24 cellular contexts compared by ENCODE assay signal in genomic region chr5:67875637-67876036, GRCh38.
"Had no signal": no experiment of that assay in that cellular context is flagged by ENCODE, and none has a peak within 500 bp of the region (broad histone marks: within the 10 kb centered on the region; RNA-seq: fewer than 3 reads in every experiment).

No MANE protein-coding gene starts in this region.

- H3K27ac ChIP-seq: ascending aorta, neutrophil, pancreas, psoas muscle, right atrium auricular region, spleen, thoracic aorta, upper lobe of left lung, VCaP had no signal

- H3K36me3 ChIP-seq: ascending aorta, neutrophil, pancreas, right atrium auricular region, spleen, thoracic aorta, upper lobe of left lung had no signal

- H3K27me3 Mint-ChIP-seq: activated CD4-positive, alpha-beta T cell treated with anti-CD3 and anti-CD28 coated beads, Interleukin-2, amount 10 ng/mL, durations not matched to agents 24 days and 14 days; central memory CD8-positive, alpha-beta T cell had no signal

- DNase-seq: activated CD4-positive, alpha-beta T cell treated with anti-CD3 and anti-CD28 coated beads, Interleukin-2, amount 10 ng/mL, durations not matched to agents 24 days and 14 days; activated CD8-positive, alpha-beta memory T cell treated with anti-CD3 and anti-CD28 coated beads, Interleukin-2, amount 10 ng/mL, durations not matched to agents 7 days and 5 days; activated CD8-positive, alpha-beta T cell treated with anti-CD3 and anti-CD28 coated beads for 36 hours; activated gamma-delta T cell; effector memory CD4-positive, alpha-beta T cell; foreskin melanocyte; hypothalamus; left ventricle myocardium superior; pancreas; psoas muscle; spleen; stimulated activated CD4-positive, alpha-beta T cell treated with anti-CD3 and anti-CD28 coated beads, Interleukin-4, amount 100 ng/mL, for 24 hours; stimulated activated naive CD4-positive, alpha-beta T cell treated with Interleukin-2 at 50 U/mL for 16 hours; SW 1271; upper lobe of left lung had no signal

- H3K27me3 ChIP-seq: ascending aorta, neutrophil, pancreas, right atrium auricular region, spleen, upper lobe of left lung had no signal

- H3K9me3 ChIP-seq: ascending aorta, neutrophil, pancreas, psoas muscle, right atrium auricular region, spleen, thoracic aorta, upper lobe of left lung had no signal

- H3K9me3 Mint-ChIP-seq: activated CD8-positive, alpha-beta T cell treated with anti-CD3 and anti-CD28 coated beads for 36 hours; activated naive CD4-positive, alpha-beta T cell treated with anti-CD3 and anti-CD28 coated beads, Interleukin-2, amount 50 U/mL, for 24 hours; activated T-helper 1 cell treated with anti-CD3 and anti-CD28 coated beads, Interleukin-12 subunit alpha, Interleukin-12 subunit beta, Interleukin-2, Interleukin-4 antibody, amounts not matched to agents 30 ng/mL and 10 ng/mL and 1 ng/mL, durations not matched to agents 14 hours and 24 hours and 36 hours; central memory CD8-positive, alpha-beta T cell; natural killer cell treated with Interleukin-12 subunit alpha and Interleukin-12 subunit beta and Interleukin-15 and Interleukin-18, amount 100 ng/mL, for 72 hours had no signal

- H3K4me1 Mint-ChIP-seq: activated CD4-positive, alpha-beta T cell treated with anti-CD3 and anti-CD28 coated beads, Interleukin-2, amount 10 ng/mL, durations not matched to agents 24 days and 14 days; activated CD8-positive, alpha-beta memory T cell treated with anti-CD3 and anti-CD28 coated beads, Interleukin-2, amount 10 ng/mL, durations not matched to agents 7 days and 5 days; activated naive CD4-positive, alpha-beta T cell treated with anti-CD3 and anti-CD28 coated beads, Interleukin-2, amount 50 U/mL, for 24 hours; central memory CD8-positive, alpha-beta T cell had no signal

- H3K36me3 Mint-ChIP-seq: activated CD8-positive, alpha-beta memory T cell treated with anti-CD3 and anti-CD28 coated beads, Interleukin-2, amount 10 ng/mL, durations not matched to agents 7 days and 5 days; activated naive CD4-positive, alpha-beta T cell treated with anti-CD3 and anti-CD28 coated beads, Interleukin-2, amount 50 U/mL, for 24 hours; natural killer cell treated with Interleukin-12 subunit alpha and Interleukin-12 subunit beta and Interleukin-15 and Interleukin-18, amount 100 ng/mL, for 72 hours had no signal

- H3K4me3 Mint-ChIP-seq: activated CD4-positive, alpha-beta T cell treated with anti-CD3 and anti-CD28 coated beads, Interleukin-2, amount 10 ng/mL, durations not matched to agents 24 days and 14 days; activated CD8-positive, alpha-beta memory T cell treated with anti-CD3 and anti-CD28 coated beads, Interleukin-2, amount 10 ng/mL, durations not matched to agents 7 days and 5 days; activated CD8-positive, alpha-beta T cell treated with anti-CD3 and anti-CD28 coated beads for 36 hours; activated naive CD4-positive, alpha-beta T cell treated with anti-CD3 and anti-CD28 coated beads, Interleukin-2, amount 50 U/mL, for 24 hours; activated T-helper 1 cell treated with anti-CD3 and anti-CD28 coated beads, Interleukin-12 subunit alpha, Interleukin-12 subunit beta, Interleukin-2, Interleukin-4 antibody, amounts not matched to agents 30 ng/mL and 10 ng/mL and 1 ng/mL, durations not matched to agents 14 hours and 24 hours and 36 hours; central memory CD8-positive, alpha-beta T cell; natural killer cell treated with Interleukin-12 subunit alpha and Interleukin-12 subunit beta and Interleukin-15 and Interleukin-18, amount 100 ng/mL, for 72 hours had no signal

- H3K4me3 ChIP-seq: ascending aorta, pancreas, psoas muscle, right atrium auricular region, spleen, thoracic aorta, upper lobe of left lung had no signal

- H3K27ac Mint-ChIP-seq: activated CD4-positive, alpha-beta T cell treated with anti-CD3 and anti-CD28 coated beads, Interleukin-2, amount 10 ng/mL, durations not matched to agents 24 days and 14 days; activated CD8-positive, alpha-beta memory T cell treated with anti-CD3 and anti-CD28 coated beads, Interleukin-2, amount 10 ng/mL, durations not matched to agents 7 days and 5 days; activated CD8-positive, alpha-beta T cell treated with anti-CD3 and anti-CD28 coated beads for 36 hours; activated naive CD4-positive, alpha-beta T cell treated with anti-CD3 and anti-CD28 coated beads, Interleukin-2, amount 50 U/mL, for 24 hours; activated T-helper 1 cell treated with anti-CD3 and anti-CD28 coated beads, Interleukin-12 subunit alpha, Interleukin-12 subunit beta, Interleukin-2, Interleukin-4 antibody, amounts not matched to agents 30 ng/mL and 10 ng/mL and 1 ng/mL, durations not matched to agents 14 hours and 24 hours and 36 hours; natural killer cell treated with Interleukin-12 subunit alpha and Interleukin-12 subunit beta and Interleukin-15 and Interleukin-18, amount 100 ng/mL, for 72 hours had no signal
